In genomic region chr2:196792865-196793264, GRCh38 we compare ENCODE assay signal across 30 cellular contexts. TPM values are rescaled to one million over a fixed set of nuclear protein-coding genes. Genes with fewer than 3 reads are reported as not detected.
"Had no signal": no experiment of that assay in that cellular context is flagged by ENCODE, and none has a peak within 500 bp of the region (broad histone marks: within the 10 kb centered on the region; RNA-seq: fewer than 3 reads in every experiment).

No MANE protein-coding gene starts in this region.

- H3K4me3 ChIP-seq: ascending aorta, breast epithelium, cardiac muscle cell, colonic mucosa had no signal

- H3K27me3 ChIP-seq: ascending aorta, breast epithelium, cardiac muscle cell, colonic mucosa had no signal

- H3K4me1 ChIP-seq: ascending aorta, breast epithelium, colonic mucosa had no signal

- H3K9me3 Mint-ChIP-seq: activated B cell treated with CpG ODN at 0.5 μM for 24 hours; activated CD4-positive, alpha-beta memory T cell treated with anti-CD3 and anti-CD28 coated beads, Interleukin-2, amount 10 ng/mL, durations not matched to agents 7 days and 5 days; activated naive CD4-positive, alpha-beta T cell treated with anti-CD3 and anti-CD28 coated beads, Interleukin-2, amount 10 ng/mL, durations not matched to agents 7 days and 5 days; activated T-cell treated with anti-CD3 and anti-CD28 coated beads, Interleukin-2, amount 50 U/mL, for 4 hours; activated T-helper 1 cell treated with anti-CD3 and anti-CD28 coated beads, Interleukin-12 subunit alpha, Interleukin-12 subunit beta, Interleukin-2, Interleukin-4 antibody, amounts not matched to agents 30 ng/mL and 10 ng/mL and 1 ng/mL, durations not matched to agents 14 hours and 24 hours and 36 hours; activated T-helper 2 cell treated with anti-CD3 and anti-CD28 coated beads, Interferon-gamma antibody, Interleukin-2, Interleukin-4, amounts not matched to agents 10 μg/mL and 5 μg/mL and 100 μg/mL, durations not matched to agents 14 hours and 24 hours and 36 hours; brain; T-helper 2 cell treated with Interferon-gamma antibody and Interleukin-4, amounts not matched to agents 5 μg/mL and 100 μg/mL, for 36 hours had no signal

- H3K4me3 Mint-ChIP-seq: activated B cell treated with CpG ODN at 0.5 μM for 24 hours; activated CD4-positive, alpha-beta memory T cell treated with anti-CD3 and anti-CD28 coated beads, Interleukin-2, amount 10 ng/mL, durations not matched to agents 7 days and 5 days; activated naive CD4-positive, alpha-beta T cell treated with anti-CD3 and anti-CD28 coated beads, Interleukin-2, amount 10 ng/mL, durations not matched to agents 7 days and 5 days; activated naive CD8-positive, alpha-beta T cell; activated T-cell treated with anti-CD3 and anti-CD28 coated beads, Interleukin-2, amount 50 U/mL, for 4 hours; activated T-helper 1 cell treated with anti-CD3 and anti-CD28 coated beads, Interleukin-12 subunit alpha, Interleukin-12 subunit beta, Interleukin-2, Interleukin-4 antibody, amounts not matched to agents 30 ng/mL and 10 ng/mL and 1 ng/mL, durations not matched to agents 14 hours and 24 hours and 36 hours; brain; T-helper 17 cell; T-helper 2 cell treated with Interferon-gamma antibody and Interleukin-4, amounts not matched to agents 5 μg/mL and 100 μg/mL, for 36 hours had no signal

- H3K27me3 Mint-ChIP-seq: activated B cell treated with CpG ODN at 0.5 μM for 24 hours; activated CD4-positive, alpha-beta memory T cell treated with anti-CD3 and anti-CD28 coated beads, Interleukin-2, amount 10 ng/mL, durations not matched to agents 7 days and 5 days; activated naive CD4-positive, alpha-beta T cell treated with anti-CD3 and anti-CD28 coated beads, Interleukin-2, amount 10 ng/mL, durations not matched to agents 7 days and 5 days; activated naive CD8-positive, alpha-beta T cell; brain; T-helper 17 cell had no signal

- ATAC-seq: activated CD4-positive, CD25-positive, alpha-beta regulatory T cell treated with anti-CD3 and anti-CD28 coated beads, Interleukin-2, amount 50 U/mL, for 24 hours; activated T-cell treated with anti-CD3 and anti-CD28 coated beads, Interleukin-2, amount 50 U/mL, for 4 hours; esophagus mucosa; T-helper 17 cell had no signal

- H3K27ac ChIP-seq: ascending aorta, breast epithelium, cardiac muscle cell, colonic mucosa, WERI-Rb-1 had no signal

- H3K27ac Mint-ChIP-seq: activated B cell treated with CpG ODN at 0.5 μM for 24 hours; activated CD4-positive, alpha-beta memory T cell treated with anti-CD3 and anti-CD28 coated beads, Interleukin-2, amount 10 ng/mL, durations not matched to agents 7 days and 5 days; activated naive CD4-positive, alpha-beta T cell treated with anti-CD3 and anti-CD28 coated beads, Interleukin-2, amount 10 ng/mL, durations not matched to agents 7 days and 5 days; activated T-helper 1 cell treated with anti-CD3 and anti-CD28 coated beads, Interleukin-12 subunit alpha, Interleukin-12 subunit beta, Interleukin-2, Interleukin-4 antibody, amounts not matched to agents 30 ng/mL and 10 ng/mL and 1 ng/mL, durations not matched to agents 14 hours and 24 hours and 36 hours; activated T-helper 2 cell treated with anti-CD3 and anti-CD28 coated beads, Interferon-gamma antibody, Interleukin-2, Interleukin-4, amounts not matched to agents 10 μg/mL and 5 μg/mL and 100 μg/mL, durations not matched to agents 14 hours and 24 hours and 36 hours; brain; T-helper 17 cell; T-helper 2 cell treated with Interferon-gamma antibody and Interleukin-4, amounts not matched to agents 5 μg/mL and 100 μg/mL, for 36 hours had no signal

- H3K9me3 ChIP-seq: ascending aorta, breast epithelium, colonic mucosa had no signal

- DNase-seq: activated B cell treated with CpG ODN at 0.5 μM for 24 hours; activated CD4-positive, alpha-beta memory T cell treated with anti-CD3 and anti-CD28 coated beads, Interleukin-2, amount 10 ng/mL, durations not matched to agents 7 days and 5 days; activated CD4-positive, alpha-beta T cell treated with anti-CD3 and anti-CD28 coated beads for 48 hours; activated CD8-positive, alpha-beta memory T cell treated with anti-CD3 and anti-CD28 coated beads, Interleukin-2, amount 50 U/mL, for 48 hours; activated effector memory CD4-positive, alpha-beta T cell treated with anti-CD3 and anti-CD28 coated beads, Interleukin-2, amount 50 U/mL, for 16 hours; activated naive CD4-positive, alpha-beta T cell treated with anti-CD3 and anti-CD28 coated beads, Interleukin-2, amount 10 ng/mL, durations not matched to agents 7 days and 5 days; activated T-cell treated with anti-CD3 and anti-CD28 coated beads for 4 hours; activated T-cell treated with anti-CD3 and anti-CD28 coated beads, Interleukin-2, amount 50 U/mL, for 4 hours; central memory CD4-positive, alpha-beta T cell; cerebellar nuclear complex; colonic mucosa; effector CD8-positive, alpha-beta T cell; foreskin fibroblast; head of caudate nucleus; T-helper 1 cell; T-helper 17 cell; T1000; WERI-Rb-1 had no signal

RNA-seq across cellular contexts. Expression of gene C2orf66, which starts 16.3 kb away (rescaled TPM):
- total RNA-seq: activated B cell treated with CpG ODN at 0.5 μM for 24 hours; activated T-cell treated with anti-CD3 and anti-CD28 coated beads, Interleukin-2, amount 50 U/mL, for 4 hours; ascending aorta; epithelial cell of proximal tubule; esophagus mucosa; frontal cortex had no signal
